20 cellular contexts compared by ENCODE assay signal in genomic region chr4:42646013-42646784, GRCh38. TPM values are rescaled to one million over a fixed set of nuclear protein-coding genes. Genes with fewer than 3 reads are reported as not detected.
DNase-seq lines count a peak whose midpoint lies in the region; ATAC-seq and TF ChIP-seq lines count a peak whose summit lies in the region.
"Had no signal": no experiment of that assay in that cellular context is flagged by ENCODE, and none has a peak within 500 bp of the region (broad histone marks: within the 10 kb centered on the region; RNA-seq: fewer than 3 reads in every experiment).

No MANE protein-coding gene starts in this region.

- H3K27me3 Mint-ChIP-seq in osteocyte (ENCODE audit: unreplicated experiment) = peaks cover 13% of the 10 kb centered on the region
- H3K27me3 Mint-ChIP-seq: activated naive CD8-positive, alpha-beta T cell treated with anti-CD3 and anti-CD28 coated beads, Interleukin-2, amount 10 ng/mL, durations not matched to agents 7 days and 5 days had no signal

- H3K27me3 ChIP-seq in SK-N-SH (ENCODE audit: insufficient read depth) = no peaks in the 10 kb centered on the region; the same call in 1 of the 2 replicates
- H3K27me3 ChIP-seq in Loucy (ENCODE audit: insufficient read depth, low read length, poor library complexity, severe bottlenecking) = no peaks in the 10 kb centered on the region
- no peaks in the 10 kb centered on the region for H3K27me3 ChIP-seq in heart right ventricle
- no peaks in the 10 kb centered on the region for H3K27me3 ChIP-seq in skeletal muscle tissue (ENCODE audit: control insufficient read depth in 3 of 3, insufficient read depth in 3 of 3, low read length in 3 of 3)
- H3K27me3 ChIP-seq: BE2C, body of pancreas, neural progenitor cell, upper lobe of left lung had no signal

- no peak overlapping the region for H3K4me2 ChIP-seq in SK-N-SH
- peak overlapping the region; percentile 17 for H3K4me2 ChIP-seq in Loucy (ENCODE audit: low read depth, low read length, poor library complexity, severe bottlenecking)
- H3K4me2 ChIP-seq: neural progenitor cell had no signal

- H3K9ac ChIP-seq in SK-N-SH = no peak overlapping the region
- H3K9ac ChIP-seq in Loucy (ENCODE audit: low read depth, low read length, poor library complexity, severe bottlenecking) = no peak overlapping the region
- no peak overlapping the region for H3K9ac ChIP-seq in skeletal muscle tissue (ENCODE audit: low read depth in 1 of 3, low read length in 3 of 3)
- H3K9ac ChIP-seq: neural progenitor cell had no signal

- WGBS in SK-N-SH (ENCODE audit: low lambda C conversion rate) = 59% methylated on average over 6 of the region's 8 CpGs
- WGBS in heart right ventricle, 2 donors = 74 to 89% methylated on average over 8 of the region's 8 CpGs

- TF ChIP-seq CTCF in SK-N-SH (IDR thresholded peaks at IDR 0.05) = no peak
- no peak for TF ChIP-seq CTCF in Loucy (conservative IDR thresholded peaks at IDR 0.05; ENCODE audit: low read length)
- TF ChIP-seq CTCF in heart right ventricle (IDR thresholded peaks at IDR 0.05) = no peak
- TF ChIP-seq CTCF in osteocyte (IDR thresholded peaks at IDR 0.05) = no peak

- DNase-seq in SK-N-SH = no peak
- DNase-seq in heart right ventricle = no peak
- DNase-seq in NCI-H146 (lab: John Stamatoyannopoulos, UW) = no peak
- DNase-seq in NCI-H1092 (lab: John Stamatoyannopoulos, UW) = no peak
- DNase-seq in osteocyte (ENCODE audit: extremely low spot score, unreplicated experiment) = no peak
- DNase-seq: activated naive CD8-positive, alpha-beta T cell treated with anti-CD3 and anti-CD28 coated beads, Interleukin-2, amount 10 ng/mL, durations not matched to agents 7 days and 5 days; BE2C; body of pancreas; cortex of kidney; H9; NCI-H524; SHP77 treated with DMSO at 0.1 percent for 48 hours; T-helper 2 cell; upper lobe of left lung had no signal

- TF ChIP-seq RAD21 in SK-N-SH (IDR thresholded peaks at IDR 0.05; ENCODE audit: low read length) = no peak

- no peaks in the 10 kb centered on the region for H3K4me1 Mint-ChIP-seq in osteocyte (ENCODE audit: unreplicated experiment)
- H3K4me1 Mint-ChIP-seq: mesothelial cell of epicardium, neural progenitor cell had no signal

- H3F3A ChIP-seq in SK-N-SH (replicated peaks; ENCODE audit: insufficient read depth) = no peaks in the 10 kb centered on the region
- H3F3A ChIP-seq in Loucy (ENCODE audit: low read depth) = no peaks in the 10 kb centered on the region

- ATAC-seq in SK-N-SH treated with all-trans-retinoic acid at 6 μM for 48 hours = no peak
- peak in 5 of 8 donors; percentile 38 to 73 (median 55) for ATAC-seq in heart right ventricle
- ATAC-seq: body of pancreas had no signal

- no peak for TF ChIP-seq EP300 in SK-N-SH (IDR thresholded peaks at IDR 0.05; ENCODE audit: borderline replicate concordance in 1 of 2, low read depth in 1 of 2, low read length in 1 of 2)

- H2AFZ ChIP-seq in SK-N-SH (ENCODE audit: low read depth) (no peak overlapping the region), Loucy (ENCODE audit: low read length) (no peak overlapping the region)
- H2AFZ ChIP-seq: neural progenitor cell had no signal

- H3K27ac ChIP-seq in SK-N-SH (ENCODE audit: low read depth in 2 of 2, low read length in 1 of 2) = peak overlapping the region in 1 of 2 experiments; percentile 36; a peak in 1 of 4 replicates
- H3K27ac ChIP-seq in heart right ventricle = peak overlapping the region in 4 of 10 donors; percentile 18 to 47 (median 32)
- peak overlapping the region; percentile 87 for H3K27ac ChIP-seq in skeletal muscle tissue (ENCODE audit: low read depth, low read length)
- H3K27ac ChIP-seq: 22Rv1, body of pancreas, neural progenitor cell had no signal

- H3K79me2 ChIP-seq in SK-N-SH (ENCODE audit: insufficient read depth) (no peaks in the 10 kb centered on the region), Loucy (ENCODE audit: insufficient read depth, low read length) (peaks cover 72% of the 10 kb centered on the region)

- H3K9me3 ChIP-seq in SK-N-SH (no peaks in the 10 kb centered on the region), Loucy (ENCODE audit: insufficient read depth, low read depth, low read length) (no peaks in the 10 kb centered on the region), heart right ventricle (peaks cover 0 to under 1% (median 0%) of the 10 kb centered on the region in 11 donors), skeletal muscle tissue (ENCODE audit: control insufficient read depth in 3 of 3, low read length in 3 of 3) (no peaks in the 10 kb centered on the region)
- H3K9me3 ChIP-seq: body of pancreas, upper lobe of left lung had no signal

- H3K36me3 ChIP-seq in SK-N-SH (replicated peaks in 1 of 2; ENCODE audit: control insufficient read depth in 1 of 2, insufficient read depth in 2 of 2, low read length in 1 of 2) (no peaks in the 10 kb centered on the region), Loucy (ENCODE audit: insufficient read depth, low read length) (no peaks in the 10 kb centered on the region), heart right ventricle (no peaks in the 10 kb centered on the region), skeletal muscle tissue (ENCODE audit: control insufficient read depth in 3 of 3, insufficient read depth in 3 of 3, low read length in 3 of 3) (no peaks in the 10 kb centered on the region)
- H3K36me3 ChIP-seq: BE2C, neural progenitor cell, upper lobe of left lung had no signal

- H3K4me3 ChIP-seq in SK-N-SH (ENCODE audit: low read depth in 2 of 2, low read length in 1 of 2) = no peak overlapping the region
- H3K4me3 ChIP-seq in Loucy (ENCODE audit: low read length, poor library complexity, severe bottlenecking) = no peak overlapping the region
- H3K4me3 ChIP-seq in heart right ventricle = no peak overlapping the region
- peak overlapping the region in 1 of 3 donors; percentile 42 for H3K4me3 ChIP-seq in skeletal muscle tissue (ENCODE audit: low read length in 3 of 3)
- H3K4me3 ChIP-seq: body of pancreas, neural progenitor cell, upper lobe of left lung had no signal

- no peaks in the 10 kb centered on the region for H3K36me3 Mint-ChIP-seq in osteocyte (ENCODE audit: unreplicated experiment)
- H3K36me3 Mint-ChIP-seq: mesothelial cell of epicardium had no signal

- H3K9me2 ChIP-seq in SK-N-SH (no peaks in the 10 kb centered on the region), Loucy (replicated peaks; ENCODE audit: low read depth, low read length) (no peaks in the 10 kb centered on the region)

- H3K9me3 Mint-ChIP-seq in osteocyte (ENCODE audit: unreplicated experiment) = no peaks in the 10 kb centered on the region

- CTCF ChIA-PET in SK-N-SH (lab: Yijun Ruan, JAX) = interaction anchor here (0.7 to 2.1 kb wide), 7 partner anchors 9 to 78 kb away, joined by 3 to 6 read pairs (median 3); partner anchors contain the start of gene ATP8A1

- POLR2A ChIA-PET in SK-N-SH (lab: Yijun Ruan, JAX) = interaction anchor here (3.5 kb wide), 1 partner anchor 11 kb away, joined by 14 read pairs; the partner anchor contains the start of gene ATP8A1

- H4K20me1 ChIP-seq in SK-N-SH (ENCODE audit: insufficient read depth) (no peaks in the 10 kb centered on the region), Loucy (ENCODE audit: insufficient read depth, low read length, poor library complexity, severe bottlenecking) (peaks cover 25% of the 10 kb centered on the region)

- intact Hi-C loops in heart right ventricle (cut with DNase I) = no loop called here

- H3K4me1 ChIP-seq in SK-N-SH (ENCODE audit: control insufficient read depth in 1 of 2, insufficient read depth in 2 of 2, low read depth in 1 of 2, low read length in 1 of 2) (peaks cover 0 to 21% of the 10 kb centered on the region in 2 experiments; a peak in 2 of 4 replicates), Loucy (ENCODE audit: insufficient read depth, low read length, poor library complexity, severe bottlenecking) (peaks cover 51% of the 10 kb centered on the region), heart right ventricle (peaks cover 0 to 39% (median 17%) of the 10 kb centered on the region in 9 donors), skeletal muscle tissue (ENCODE audit: control insufficient read depth in 3 of 3, insufficient read depth in 3 of 3, low read length in 3 of 3) (peaks cover 21 to 38% (median 29%) of the 10 kb centered on the region in 3 donors)

- no peak overlapping the region for H3K27ac Mint-ChIP-seq in osteocyte (ENCODE audit: unreplicated experiment)
- H3K27ac Mint-ChIP-seq: activated naive CD8-positive, alpha-beta T cell treated with anti-CD3 and anti-CD28 coated beads, Interleukin-2, amount 10 ng/mL, durations not matched to agents 7 days and 5 days; H9; mesothelial cell of epicardium; neural progenitor cell had no signal

- H3K4me3 Mint-ChIP-seq in osteocyte (ENCODE audit: unreplicated experiment) = no peak overlapping the region
- H3K4me3 Mint-ChIP-seq: activated naive CD8-positive, alpha-beta T cell treated with anti-CD3 and anti-CD28 coated beads, Interleukin-2, amount 10 ng/mL, durations not matched to agents 7 days and 5 days; H9; mesothelial cell of epicardium; neural progenitor cell had no signal

TF ChIP-seq in SK-N-SH treated with all-trans-retinoic acid at 6 μM for 48 hours, 23 proteins besides CTCF, POLR2A, EP300 and RAD21 (continues in another document):
- TF ChIP-seq ESRRG (CRISPR knock-in tag; IDR thresholded peaks at IDR 0.05) (no peak), TSHZ2 (CRISPR knock-in tag; IDR thresholded peaks at IDR 0.05) (no peak)

RNA-seq across cellular contexts. Expression of gene ATP8A1, which starts 10.7 kb away (rescaled TPM):
- 0.38 and 0.78 TPM in 2 replicates for polyA plus RNA-seq in SK-N-SH (2012; rRNA removed)
- polyA plus RNA-seq in SK-N-SH (2012; cell fraction: cytosol; rRNA removed) = 0.63 and 0.93 TPM in 2 replicates
- 0.75 and 1.7 TPM in 2 replicates for polyA plus RNA-seq in SK-N-SH (2012; cell fraction: nucleus; rRNA removed)
- 10 to 100 TPM; 11.6 to 27.9 (median 18.3) TPM for total RNA-seq in heart right ventricle
- polyA plus RNA-seq in heart right ventricle = 10 to 100 TPM in 1 of 2 donors, 1 to 10 TPM in 1; 3.4 to 14.8 TPM
- 39.7 TPM for total RNA-seq in skeletal muscle tissue
- total RNA-seq in osteocyte = 2.4 and 3.2 TPM in 2 replicates
